ENCODE assay signal across 22 cellular contexts in genomic region chr3:4714045-4714444, GRCh38.
"Had no signal": no experiment of that assay in that cellular context is flagged by ENCODE, and none has a peak within 500 bp of the region (broad histone marks: within the 10 kb centered on the region; RNA-seq: fewer than 3 reads in every experiment).

No MANE protein-coding gene starts in this region.

- H3K36me3 Mint-ChIP-seq: mesothelial cell of epicardium, neural progenitor cell had no signal

- H3K9me3 Mint-ChIP-seq: endodermal cell; memory B cell; mesothelial cell of epicardium; natural killer cell treated with Interleukin-12 subunit alpha and Interleukin-12 subunit beta and Interleukin-15 and Interleukin-18, amount 100 ng/mL, for 72 hours; neural progenitor cell; stimulated activated effector memory CD8-positive, alpha-beta T cell treated with anti-CD3 and anti-CD28 coated beads, Interleukin-12 subunit alpha, Interleukin-12 subunit beta, amount 100 ng/mL, for 72 hours; stimulated activated naive CD8-positive, alpha-beta T cell treated with anti-CD3 and anti-CD28 coated beads, Interleukin-15, Interleukin-2, amounts not matched to agents 100 ng/mL and 50 ng/mL, for 24 hours had no signal

- H3K27me3 Mint-ChIP-seq: memory B cell; natural killer cell treated with Interleukin-12 subunit alpha and Interleukin-12 subunit beta and Interleukin-15 and Interleukin-18, amount 100 ng/mL, for 72 hours; stimulated activated naive CD8-positive, alpha-beta T cell treated with anti-CD3 and anti-CD28 coated beads, Interleukin-15, Interleukin-2, amounts not matched to agents 100 ng/mL and 50 ng/mL, for 24 hours had no signal

- H3K4me3 ChIP-seq: coronary artery, heart right ventricle, left ventricle myocardium inferior, lower lobe of right lung, neural progenitor cell, ovary, right atrium auricular region, sigmoid colon, skin epidermis, tibial nerve had no signal

- H3K9ac ChIP-seq: neural progenitor cell had no signal

- H3K9me3 ChIP-seq: heart right ventricle, left ventricle myocardium inferior, lower lobe of right lung, ovary, right atrium auricular region, sigmoid colon, tibial nerve had no signal

- ATAC-seq: heart right ventricle; lower lobe of right lung; natural killer cell treated with Interleukin-12 subunit alpha and Interleukin-12 subunit beta and Interleukin-15 and Interleukin-18, amount 100 ng/mL, for 72 hours; stimulated activated effector memory CD8-positive, alpha-beta T cell treated with anti-CD3 and anti-CD28 coated beads, Interleukin-12 subunit alpha, Interleukin-12 subunit beta, amount 100 ng/mL, for 72 hours had no signal

- H3K4me3 Mint-ChIP-seq: endodermal cell; memory B cell; mesothelial cell of epicardium; natural killer cell treated with Interleukin-12 subunit alpha and Interleukin-12 subunit beta and Interleukin-15 and Interleukin-18, amount 100 ng/mL, for 72 hours; neural progenitor cell; stimulated activated effector memory CD8-positive, alpha-beta T cell treated with anti-CD3 and anti-CD28 coated beads, Interleukin-12 subunit alpha, Interleukin-12 subunit beta, amount 100 ng/mL, for 72 hours; stimulated activated naive CD8-positive, alpha-beta T cell treated with anti-CD3 and anti-CD28 coated beads, Interleukin-15, Interleukin-2, amounts not matched to agents 100 ng/mL and 50 ng/mL, for 24 hours had no signal

- H3K27ac Mint-ChIP-seq: endodermal cell; memory B cell; mesothelial cell of epicardium; neural progenitor cell; stimulated activated effector memory CD8-positive, alpha-beta T cell treated with anti-CD3 and anti-CD28 coated beads, Interleukin-12 subunit alpha, Interleukin-12 subunit beta, amount 100 ng/mL, for 72 hours; stimulated activated naive CD8-positive, alpha-beta T cell treated with anti-CD3 and anti-CD28 coated beads, Interleukin-15, Interleukin-2, amounts not matched to agents 100 ng/mL and 50 ng/mL, for 24 hours had no signal

- DNase-seq: effector CD4-positive, alpha-beta T cell; endodermal cell; erythroblast; heart right ventricle; islet precursor cell; left ventricle myocardium inferior; lower lobe of right lung; nucleus accumbens; ovary; sigmoid colon; stimulated activated CD4-positive, alpha-beta T cell treated with anti-CD3 and anti-CD28 coated beads, Interleukin-4, amount 100 ng/mL, for 1 hour; stimulated activated CD8-positive, alpha-beta memory T cell treated with anti-CD3 and anti-CD28 coated beads, Interleukin-4, amount 100 ng/mL, for 48 hours had no signal

- H2AFZ ChIP-seq: neural progenitor cell had no signal

- H3K27ac ChIP-seq: coronary artery, heart right ventricle, left ventricle myocardium inferior, lower lobe of right lung, neural progenitor cell, ovary, right atrium auricular region had no signal

- H3K4me2 ChIP-seq: neural progenitor cell had no signal

- H3K27me3 ChIP-seq: heart right ventricle, neural progenitor cell, ovary, right atrium auricular region, sigmoid colon, tibial nerve had no signal

- H3K36me3 ChIP-seq: neural progenitor cell, ovary, tibial nerve had no signal
